ENCODE assay signal across 29 cellular contexts in the genomic region with DNA sequence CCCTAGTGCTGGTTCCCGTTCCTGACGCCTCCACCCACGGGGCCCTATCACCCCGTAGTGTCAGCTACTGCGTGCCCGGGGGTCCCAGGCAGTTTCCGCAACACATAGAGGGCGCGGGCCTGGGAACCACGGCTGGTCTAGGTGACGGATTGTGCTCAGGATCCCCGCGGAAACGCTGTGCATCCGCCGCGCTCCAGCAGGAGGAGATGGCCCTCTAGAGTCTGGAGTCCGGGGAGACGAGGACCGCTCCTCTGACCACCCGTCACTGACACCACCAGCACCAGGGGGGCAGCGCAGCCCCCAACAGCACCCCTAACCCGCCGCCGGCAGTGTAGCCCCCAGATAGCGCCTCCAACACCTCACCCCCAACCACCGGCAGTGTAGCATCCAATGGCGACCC. TPM values are rescaled to one million over a fixed set of nuclear protein-coding genes. Genes with fewer than 3 reads are reported as not detected.
"Had no signal": no experiment of that assay in that cellular context is flagged by ENCODE, and none has a peak within 500 bp of the region (broad histone marks: within the 10 kb centered on the region; RNA-seq: fewer than 3 reads in every experiment).

No MANE protein-coding gene starts in this region.

- H3K4me1 ChIP-seq: esophagus muscularis mucosa, gastrocnemius medialis, heart right ventricle, left lung, lower lobe of right lung, psoas muscle, right lobe of liver, spleen, stomach, thyroid gland, uterus had no signal

- H3K9me3 ChIP-seq: esophagus muscularis mucosa, gastrocnemius medialis, heart right ventricle, left lung, lower lobe of right lung, neutrophil, psoas muscle, right lobe of liver, spleen, stomach, thyroid gland, uterus had no signal

- H3K27me3 Mint-ChIP-seq: type B pancreatic cell had no signal

- ATAC-seq: effector memory CD8-positive, alpha-beta T cell; gastrocnemius medialis; left lung; psoas muscle; stimulated activated naive B cell treated with anti-CD40 and anti-IgM and Interleukin-4, amounts not matched to agents 10 μg/mL and 1 μg/mL and 100 μg/mL, for 72 hours had no signal

- H3K9me3 Mint-ChIP-seq: effector memory CD8-positive, alpha-beta T cell; nephron; type B pancreatic cell had no signal

- H3K4me3 Mint-ChIP-seq: effector memory CD8-positive, alpha-beta T cell; memory B cell; mesothelial cell of epicardium; nephron; stimulated activated naive B cell treated with anti-CD40 and anti-IgM and Interleukin-4, amounts not matched to agents 10 μg/mL and 1 μg/mL and 100 μg/mL, for 72 hours; type B pancreatic cell had no signal

- H3K27ac Mint-ChIP-seq: effector memory CD8-positive, alpha-beta T cell; memory B cell; mesothelial cell of epicardium; nephron; stimulated activated naive B cell treated with anti-CD40 and anti-IgM and Interleukin-4, amounts not matched to agents 10 μg/mL and 1 μg/mL and 100 μg/mL, for 72 hours; type B pancreatic cell had no signal

- DNase-seq: effector memory CD8-positive, alpha-beta T cell; gastrocnemius medialis; heart right ventricle; hypothalamus; lower lobe of right lung; psoas muscle; retina; right lobe of liver; spleen; stimulated activated CD4-positive, alpha-beta T cell treated with anti-CD3 and anti-CD28 coated beads, Interleukin-2, amount 100 ng/mL, for 24 hours; stimulated activated CD4-positive, alpha-beta T cell treated with anti-CD3 and anti-CD28 coated beads, Interleukin-4, amount 100 ng/mL, for 4 hours; stimulated activated naive B cell treated with anti-CD40 and anti-IgM and Interleukin-4, amounts not matched to agents 10 μg/mL and 1 μg/mL and 100 μg/mL, for 72 hours; stomach; substantia nigra; thyroid gland; uterus had no signal

- H3K27ac ChIP-seq: epithelial cell of prostate, esophagus muscularis mucosa, gastrocnemius medialis, heart right ventricle, left lung, lower lobe of right lung, neutrophil, psoas muscle, right lobe of liver, spleen, stomach had no signal

- H3K27me3 ChIP-seq: gastrocnemius medialis, heart right ventricle, left lung, neutrophil, right lobe of liver, spleen, stomach, thyroid gland, uterus had no signal

- H3K36me3 Mint-ChIP-seq: memory B cell; mesothelial cell of epicardium; stimulated activated naive B cell treated with anti-CD40 and anti-IgM and Interleukin-4, amounts not matched to agents 10 μg/mL and 1 μg/mL and 100 μg/mL, for 72 hours; type B pancreatic cell had no signal

- H3K36me3 ChIP-seq: esophagus muscularis mucosa, gastrocnemius medialis, heart right ventricle, left lung, lower lobe of right lung, neutrophil, right lobe of liver, spleen, stomach, thyroid gland, uterus had no signal

- H3K4me1 Mint-ChIP-seq: memory B cell; mesothelial cell of epicardium; stimulated activated naive B cell treated with anti-CD40 and anti-IgM and Interleukin-4, amounts not matched to agents 10 μg/mL and 1 μg/mL and 100 μg/mL, for 72 hours had no signal

- H3K4me3 ChIP-seq: psoas muscle, right lobe of liver, stomach, uterus had no signal

RNA-seq across cellular contexts. Expression of a gene that starts 4.4 kb away (rescaled TPM):
- total RNA-seq: esophagus muscularis mucosa, fibroblast of villous mesenchyme, gastrocnemius medialis, heart right ventricle, left lung, lower lobe of right lung, mesothelial cell of epicardium, mucosa of gallbladder, myocyte, osteoblast, psoas muscle, right lobe of liver, skeletal muscle tissue, spleen, stomach, thyroid gland, uterus had no signal
